In genomic region chr13:50892162-50892944, GRCh38 we compare ENCODE assay signal across 11 cellular contexts. TPM values are rescaled to one million over a fixed set of nuclear protein-coding genes. Genes with fewer than 3 reads are reported as not detected.
DNase-seq lines count a peak whose midpoint lies in the region; ATAC-seq and TF ChIP-seq lines count a peak whose summit lies in the region.
"Had no signal": no experiment of that assay in that cellular context is flagged by ENCODE, and none has a peak within 500 bp of the region (broad histone marks: within the 10 kb centered on the region; RNA-seq: fewer than 3 reads in every experiment).

No MANE protein-coding gene starts in this region.

- no peaks in the 10 kb centered on the region for H3K36me3 ChIP-seq in ovary
- H3K36me3 ChIP-seq: MG63 had no signal

- no peaks in the 10 kb centered on the region for H3K4me1 ChIP-seq in ovary (ENCODE audit: insufficient read depth)

- peaks cover 14% of the 10 kb centered on the region for H3K9me3 Mint-ChIP-seq in activated CD4-positive, alpha-beta memory T cell treated with anti-CD3 and anti-CD28 coated beads, Interleukin-2, amount 10 ng/mL, durations not matched to agents 7 days and 5 days
- peaks cover 2% of the 10 kb centered on the region for H3K9me3 Mint-ChIP-seq in natural killer cell treated with Interleukin-12 subunit alpha and Interleukin-12 subunit beta and Interleukin-15 and Interleukin-18, amount 100 ng/mL, for 72 hours
- H3K9me3 Mint-ChIP-seq in HFFc6, result no peaks in the 10 kb centered on the region

- H3K4me3 ChIP-seq in HL-60 (replicated peaks; ENCODE audit: insufficient read depth, low read length) (no peak overlapping the region), ovary (no peak overlapping the region)
- H3K4me3 ChIP-seq: MG63 had no signal

- H3K4me3 Mint-ChIP-seq in activated CD4-positive, alpha-beta memory T cell treated with anti-CD3 and anti-CD28 coated beads, Interleukin-2, amount 10 ng/mL, durations not matched to agents 7 days and 5 days, result peak overlapping the region; percentile 76
- peak overlapping the region; percentile 87 for H3K4me3 Mint-ChIP-seq in natural killer cell treated with Interleukin-12 subunit alpha and Interleukin-12 subunit beta and Interleukin-15 and Interleukin-18, amount 100 ng/mL, for 72 hours
- no peak overlapping the region; the same call in 1 of the 2 replicates for H3K4me3 Mint-ChIP-seq in HFFc6

- peak in 1 of 2 donors; percentile 62 for ATAC-seq in natural killer cell treated with Interleukin-12 subunit alpha and Interleukin-12 subunit beta and Interleukin-15 and Interleukin-18, amount 100 ng/mL, for 72 hours
- no peak for ATAC-seq in HG03045 (IDR thresholded peaks at IDR 0.05; ENCODE audit: unreplicated experiment)

- peak; percentile 42 for TF ChIP-seq POLR2A in GM15510 (IDR thresholded peaks at IDR 0.05; ENCODE audit: borderline replicate concordance, extremely low read depth, insufficient read length)
- TF ChIP-seq POLR2A in ovary (IDR thresholded peaks at IDR 0.05), result no peak

- WGBS in ovary, 3 donors, result 59 to 70% (median 70%) methylated on average over 8 of the region's 8 CpGs

- DNase-seq in HL-60 (ENCODE audit: low read depth in 1 of 2, low spot score in 1 of 2), result peak in 1 of 2 experiments; percentile 86
- peak; percentile 67 for DNase-seq in activated CD4-positive, alpha-beta memory T cell treated with anti-CD3 and anti-CD28 coated beads, Interleukin-2, amount 10 ng/mL, durations not matched to agents 7 days and 5 days
- no peak for DNase-seq in natural killer cell treated with Interleukin-12 subunit alpha and Interleukin-12 subunit beta and Interleukin-15 and Interleukin-18, amount 100 ng/mL, for 72 hours (ENCODE audit: low spot score)
- DNase-seq in T1000 (lab: John Stamatoyannopoulos, UW), result no peak
- DNase-seq in HFFc6, result no peak
- no peak for DNase-seq in ovary
- DNase-seq: anterior cingulate cortex, MG63 had no signal

- H3K27ac Mint-ChIP-seq in activated CD4-positive, alpha-beta memory T cell treated with anti-CD3 and anti-CD28 coated beads, Interleukin-2, amount 10 ng/mL, durations not matched to agents 7 days and 5 days, result peak overlapping the region; percentile 98
- peak overlapping the region; percentile 87 to 88 for H3K27ac Mint-ChIP-seq in natural killer cell treated with Interleukin-12 subunit alpha and Interleukin-12 subunit beta and Interleukin-15 and Interleukin-18, amount 100 ng/mL, for 72 hours
- H3K27ac Mint-ChIP-seq in HFFc6, result no peak overlapping the region

- H3K9me3 ChIP-seq in ovary, result no peaks in the 10 kb centered on the region
- H3K9me3 ChIP-seq: MG63, SK-N-SH had no signal

- H3K27me3 ChIP-seq in HL-60 (ENCODE audit: insufficient read depth, poor library complexity, severe bottlenecking) (no peaks in the 10 kb centered on the region), ovary (no peaks in the 10 kb centered on the region)

- TF ChIP-seq CTCF in HL-60 (IDR thresholded peaks at IDR 0.05; ENCODE audit: insufficient read depth, low read length), result no peak
- no peak for TF ChIP-seq CTCF in HFFc6 (IDR thresholded peaks at IDR 0.05)
- no peak for TF ChIP-seq CTCF in ovary (IDR thresholded peaks at IDR 0.05)

- peaks cover 47% of the 10 kb centered on the region for H3K4me1 Mint-ChIP-seq in activated CD4-positive, alpha-beta memory T cell treated with anti-CD3 and anti-CD28 coated beads, Interleukin-2, amount 10 ng/mL, durations not matched to agents 7 days and 5 days
- H3K4me1 Mint-ChIP-seq in natural killer cell treated with Interleukin-12 subunit alpha and Interleukin-12 subunit beta and Interleukin-15 and Interleukin-18, amount 100 ng/mL, for 72 hours (ENCODE audit: low read depth in 2 of 2), result peaks cover 28 to 41% of the 10 kb centered on the region in 2 donors
- peaks cover 16% of the 10 kb centered on the region; the same call in 1 of the 2 replicates for H3K4me1 Mint-ChIP-seq in HFFc6 (ENCODE audit: low read depth)

- intact Hi-C loops in ovary (cut with DNase I), result no loop called here

- no peaks in the 10 kb centered on the region for H3K27me3 Mint-ChIP-seq in activated CD4-positive, alpha-beta memory T cell treated with anti-CD3 and anti-CD28 coated beads, Interleukin-2, amount 10 ng/mL, durations not matched to agents 7 days and 5 days
- peaks cover 4 to 7% of the 10 kb centered on the region in 2 donors for H3K27me3 Mint-ChIP-seq in natural killer cell treated with Interleukin-12 subunit alpha and Interleukin-12 subunit beta and Interleukin-15 and Interleukin-18, amount 100 ng/mL, for 72 hours
- no peaks in the 10 kb centered on the region; the same call in none of the 2 replicates for H3K27me3 Mint-ChIP-seq in HFFc6 (ENCODE audit: insufficient read depth)

- H3K27ac ChIP-seq in HL-60 (replicated peaks) (peak overlapping the region; percentile 80), ovary (no peak overlapping the region)

- POLR2A ChIA-PET in activated CD4-positive, alpha-beta memory T cell treated with anti-CD3 and anti-CD28 coated beads, Interleukin-2, amount 10 ng/mL, durations not matched to agents 7 days and 5 days (lab: Charles Lee), result interaction anchor here (0.6 to 6.2 kb wide), 23 partner anchors 10 to 1448 kb away, joined by 3 to 247 read pairs (median 4); partner anchors contain the start of genes CAB39L, PHF11, RNASEH2B and SETDB2

- H3K36me3 Mint-ChIP-seq in activated CD4-positive, alpha-beta memory T cell treated with anti-CD3 and anti-CD28 coated beads, Interleukin-2, amount 10 ng/mL, durations not matched to agents 7 days and 5 days (ENCODE audit: low read depth), result peaks cover 17% of the 10 kb centered on the region
- H3K36me3 Mint-ChIP-seq in natural killer cell treated with Interleukin-12 subunit alpha and Interleukin-12 subunit beta and Interleukin-15 and Interleukin-18, amount 100 ng/mL, for 72 hours, result peaks cover 13% of the 10 kb centered on the region
- H3K36me3 Mint-ChIP-seq in HFFc6 (ENCODE audit: low read depth), result no peaks in the 10 kb centered on the region

- TF ChIP-seq EP300 in ovary (IDR thresholded peaks at IDR 0.05), result no peak

- CTCF ChIA-PET in activated CD4-positive, alpha-beta memory T cell treated with anti-CD3 and anti-CD28 coated beads, Interleukin-2, amount 10 ng/mL, durations not matched to agents 7 days and 5 days (lab: Charles Lee), result interaction anchor here (0.6 to 8.2 kb wide), 4 partner anchors 17 to 1558 kb away, joined by 3 to 131 read pairs (median 10); partner anchors contain the start of genes RNASEH2B and VPS36

RNA-seq across cellular contexts. Expression of gene RNASEH2B, which starts 17.2 kb away (rescaled TPM):
- 10 to 100 TPM; 87.4 to 90.5 TPM for total RNA-seq in activated CD4-positive, alpha-beta memory T cell treated with anti-CD3 and anti-CD28 coated beads, Interleukin-2, amount 10 ng/mL, durations not matched to agents 7 days and 5 days
- total RNA-seq in natural killer cell treated with Interleukin-12 subunit alpha and Interleukin-12 subunit beta and Interleukin-15 and Interleukin-18, amount 100 ng/mL, for 72 hours, result 10 to 100 TPM; 33.3 to 64.2 TPM
- total RNA-seq in HFFc6 (2021; fragmentation: NEBNext Ultra II Directional; extraction: Animal tissue kit (Norgen Biotek cat#: 25700)), result 10 to 100 TPM; 12.4 to 20.7 (median 17.4) TPM
- total RNA-seq in ovary, result 10 to 100 TPM; 43.3 to 88.7 (median 60.8) TPM
- polyA plus RNA-seq in ovary, result 10 to 100 TPM; 27.5 to 52.7 TPM

RNA-seq across cellular contexts. Expression of gene DLEU7, which starts 48.9 kb away (rescaled TPM):
- total RNA-seq in activated CD4-positive, alpha-beta memory T cell treated with anti-CD3 and anti-CD28 coated beads, Interleukin-2, amount 10 ng/mL, durations not matched to agents 7 days and 5 days, result not detected
- total RNA-seq in natural killer cell treated with Interleukin-12 subunit alpha and Interleukin-12 subunit beta and Interleukin-15 and Interleukin-18, amount 100 ng/mL, for 72 hours, result not detected
- total RNA-seq in HFFc6 (2021; fragmentation: NEBNext Ultra II Directional; extraction: Animal tissue kit (Norgen Biotek cat#: 25700)), result not detected
- under 1 TPM in 4 of 7 donors, not detected in 3; 0.12 to 0.65 (median 0.28) TPM for total RNA-seq in ovary
- under 1 TPM; 0.05 to 0.28 TPM for polyA plus RNA-seq in ovary
- polyA plus RNA-seq: SK-N-SH had no signal
